Comparison of ENCODE assay signal across 9 cellular contexts in genomic region chr12:41189395-41190251, GRCh38. TPM values are rescaled to one million over a fixed set of nuclear protein-coding genes. Genes with fewer than 3 reads are reported as not detected.
A peak's percentile ranks its signal among the peaks of the same experiment; 100 is the strongest.
DNase-seq lines count a peak whose midpoint lies in the region; ATAC-seq, FAIRE-seq and TF ChIP-seq lines count a peak whose summit lies in the region.
"Had no signal": no experiment of that assay in that cellular context is flagged by ENCODE, and none has a peak within 500 bp of the region (broad histone marks: within the 10 kb centered on the region; RNA-seq: fewer than 3 reads in every experiment).

No MANE protein-coding gene starts in this region.

- peaks cover 12% of the 10 kb centered on the region for H3K27me3 ChIP-seq in Panc1 (ENCODE audit: control insufficient read depth, insufficient read depth, low read length)
- H3K27me3 ChIP-seq in left ventricle myocardium inferior (ENCODE audit: low read depth): peaks cover 72% of the 10 kb centered on the region
- no peaks in the 10 kb centered on the region for H3K27me3 ChIP-seq in prostate gland (replicated peaks; ENCODE audit: insufficient read depth)

- in situ Hi-C loops in Panc1 (cut with HindIII; ENCODE audit: low pct_unique_long_range_greater_than_20kb, low sequenced_read_pairs): no loop called here

- H3K4me3 ChIP-seq in Panc1 (ENCODE audit: low read depth in 2 of 2, low read length in 2 of 2) (peak overlapping the region in 1 of 2 experiments; percentile 17; a peak in 1 of 4 replicates), left ventricle myocardium inferior (peak overlapping the region; percentile 57), prostate gland (peak overlapping the region; percentile 27 to 38)

- 3% methylated on average over 34 of the region's 34 CpGs for WGBS in prostate gland

- ATAC-seq in Panc1 (peak; percentile 63), HG02759 (IDR thresholded peaks at IDR 0.05; ENCODE audit: unreplicated experiment) (no peak)
- ATAC-seq in activated T-helper 17 cell treated with anti-CD3 and anti-CD28 coated beads, Interleukin-2, amount 50 U/mL, for 72 hours (replicated peaks): no peak

- H3K36me3 ChIP-seq in Panc1 (ENCODE audit: control insufficient read depth, insufficient read depth, low read length) (no peaks in the 10 kb centered on the region), left ventricle myocardium inferior (no peaks in the 10 kb centered on the region), prostate gland (no peaks in the 10 kb centered on the region)

- no peaks in the 10 kb centered on the region for H3K4me1 Mint-ChIP-seq in activated T-helper 17 cell treated with anti-CD3 and anti-CD28 coated beads, Interleukin-2, amount 50 U/mL, for 72 hours

- H3K36me3 Mint-ChIP-seq in activated T-helper 17 cell treated with anti-CD3 and anti-CD28 coated beads, Interleukin-2, amount 50 U/mL, for 72 hours (ENCODE audit: low read depth): no peaks in the 10 kb centered on the region

- H3K4me1 ChIP-seq in Panc1 (ENCODE audit: control insufficient read depth, insufficient read depth, low read length) (no peaks in the 10 kb centered on the region), left ventricle myocardium inferior (peaks cover 23% of the 10 kb centered on the region), prostate gland (replicated peaks) (no peaks in the 10 kb centered on the region)

- POLR2A ChIA-PET in Panc1 (lab: Charles Lee): interaction anchor here (0.6 kb wide), 1 partner anchor 1774 kb away, joined by 3 read pairs; no protein-coding TSS in a partner anchor

- intact Hi-C loops in Panc1 (cut with micrococcal nuclease; ENCODE audit: unreplicated experiment): no loop called here
- intact Hi-C loops in left ventricle myocardium inferior (cut with micrococcal nuclease): no loop called here
- intact Hi-C loops in prostate gland (cut with DNase I): loop anchor here (5.0 to 10.0 kb wide), 3 partner anchors 87 to 465 kb away; no protein-coding TSS in a partner anchor

- H3K9me3 ChIP-seq in Panc1 (ENCODE audit: control insufficient read depth, insufficient read depth, low read depth, low read length) (no peaks in the 10 kb centered on the region), left ventricle myocardium inferior (replicated peaks) (no peaks in the 10 kb centered on the region), prostate gland (no peaks in the 10 kb centered on the region)

- no peak overlapping the region for H3K27ac ChIP-seq in Panc1 (ENCODE audit: low read length)
- H3K27ac ChIP-seq in left ventricle myocardium inferior (replicated peaks): no peak overlapping the region
- H3K27ac ChIP-seq in prostate gland: peak overlapping the region; percentile 68 to 71

- TF ChIP-seq CTCF in Panc1 (IDR thresholded peaks at IDR 0.05) (no peak), left ventricle myocardium inferior (IDR thresholded peaks at IDR 0.05; ENCODE audit: borderline replicate concordance) (no peak), prostate gland (IDR thresholded peaks at IDR 0.05) (no peak)

- no peak for FAIRE-seq in RCC 7860 (lab: Jason Lieb, UNC)
- FAIRE-seq: endometrium had no signal

- H3K9me3 Mint-ChIP-seq in activated T-helper 17 cell treated with anti-CD3 and anti-CD28 coated beads, Interleukin-2, amount 50 U/mL, for 72 hours: no peaks in the 10 kb centered on the region

- H3K27ac Mint-ChIP-seq in activated T-helper 17 cell treated with anti-CD3 and anti-CD28 coated beads, Interleukin-2, amount 50 U/mL, for 72 hours: no peak overlapping the region

- DNase-seq in DMS79 treated with DMSO at 0.1 percent for 48 hours (lab: John Stamatoyannopoulos, UW) (peak; percentile 44), Panc1 (ENCODE audit: low read depth, low spot score) (no peak), left ventricle myocardium inferior (no peak), prostate gland (ENCODE audit: low spot score) (no peak), COLO829 (ENCODE audit: low spot score) (no peak), RCC 7860 (ENCODE audit: low spot score) (no peak)

- no TSS peak for BruUV-seq in Panc1 (replicated peaks; lab: Mats Ljungman, UMichigan)

- H3K4me3 Mint-ChIP-seq in activated T-helper 17 cell treated with anti-CD3 and anti-CD28 coated beads, Interleukin-2, amount 50 U/mL, for 72 hours: no peak overlapping the region

- CTCF ChIA-PET in Panc1 (lab: Charles Lee): interaction anchor here (1.1 kb wide), 1 partner anchor 16 kb away, joined by 4 read pairs; no protein-coding TSS in a partner anchor

- TF ChIP-seq POLR2A in prostate gland (IDR thresholded peaks at IDR 0.05): no peak

- peaks cover 38% of the 10 kb centered on the region for H3K27me3 Mint-ChIP-seq in activated T-helper 17 cell treated with anti-CD3 and anti-CD28 coated beads, Interleukin-2, amount 50 U/mL, for 72 hours

RNA-seq across cellular contexts. Expression of gene PDZRN4, which starts 1.5 kb away (rescaled TPM):
- total RNA-seq in Panc1 (2021; ENCODE audit: unreplicated experiment): not detected
- polyA plus RNA-seq in Panc1 (2012; ENCODE audit: insufficient read length): not detected
- total RNA-seq in left ventricle myocardium inferior: 0.14 TPM
- total RNA-seq in prostate gland: 10 to 100 TPM in 1 of 2 donors, 1 to 10 TPM in 1; 6.5 to 21.1 TPM
- total RNA-seq in activated T-helper 17 cell treated with anti-CD3 and anti-CD28 coated beads, Interleukin-2, amount 50 U/mL, for 72 hours: not detected

Comparison
In these comparisons a context has a peak if more than half of its experiments do, and no peak if none do; other contexts are left out.
1. H3K27ac ChIP-seq: peak in prostate gland (2 of 2); none in Panc1 (single experiment) and left ventricle myocardium inferior (single experiment).